1 cellular context compared by ENCODE assay signal in genomic region chr22:46212195-46212594, GRCh38.
A peak's percentile ranks its signal among the peaks of the same experiment; 100 is the strongest.
TF ChIP-seq lines count a peak whose summit lies in the region.

No MANE protein-coding gene starts in this region.

TF ChIP-seq in GM12878, 131 proteins besides CTCF, POLR2A, EP300 and RAD21:
- TF ChIP-seq TCF7 (IDR thresholded peaks at IDR 0.05; ENCODE audit: borderline replicate concordance): peak; percentile 51; the same call in 1 of the 2 replicates
- TF ChIP-seq PRDM15 (CRISPR knock-in tag; IDR thresholded peaks at IDR 0.05): no peak
- TF ChIP-seq MTA2 (IDR thresholded peaks at IDR 0.05; ENCODE audit: low read depth): no peak
- TF ChIP-seq RUNX3 (IDR thresholded peaks at IDR 0.05; ENCODE audit: low read length): peak; percentile 29; the same call in 1 of the 2 replicates
